In genomic region chr10:69515699-69516547, GRCh38 we compare ENCODE assay signal across 8 cellular contexts. TPM values are rescaled to one million over a fixed set of nuclear protein-coding genes. Genes with fewer than 3 reads are reported as not detected.
DNase-seq lines count a peak whose midpoint lies in the region; ATAC-seq and TF ChIP-seq lines count a peak whose summit lies in the region.

No MANE protein-coding gene starts in this region.

- H3K36me3 ChIP-seq in gastrocnemius medialis: no peaks in the 10 kb centered on the region

- no peaks in the 10 kb centered on the region for H3K9me3 Mint-ChIP-seq in activated naive CD8-positive, alpha-beta T cell treated with anti-CD3 and anti-CD28 coated beads for 36 hours

- H3K4me1 Mint-ChIP-seq in activated naive CD8-positive, alpha-beta T cell treated with anti-CD3 and anti-CD28 coated beads for 36 hours: peaks cover 2% of the 10 kb centered on the region

- H3K4me3 ChIP-seq in AG10803 (ENCODE audit: low read length): no peak overlapping the region
- H3K4me3 ChIP-seq in gastrocnemius medialis: no peak overlapping the region

- H3K27me3 ChIP-seq in gastrocnemius medialis: no peaks in the 10 kb centered on the region

- H3K4me3 Mint-ChIP-seq in activated naive CD8-positive, alpha-beta T cell treated with anti-CD3 and anti-CD28 coated beads for 36 hours: no peak overlapping the region

- in situ Hi-C loops in gastrocnemius medialis (cut with MboI; ENCODE audit: low sequenced_read_pairs in 4 of 4): loop anchor here (5.0 to 25.0 kb wide), 3 partner anchors 116 to 279 kb away; partner anchors contain the start of gene FAM241B (in 3 of the 4)

- peak; percentile 89 for TF ChIP-seq CTCF in AG10803 (conservative IDR thresholded peaks at IDR 0.05; ENCODE audit: low read length)
- TF ChIP-seq CTCF in gastrocnemius medialis (IDR thresholded peaks at IDR 0.05 in 4 of 5, conservative IDR thresholded peaks at IDR 0.05 in 1 of 5): peak; percentile 9 to 63 (median 48)

- intact Hi-C loops in left cardiac atrium (cut with DNase I): loop anchor here (1.0 to 5.0 kb wide), 2 partner anchors 121 to 123 kb away; no protein-coding TSS in a partner anchor
- intact Hi-C loops in gastrocnemius medialis (cut with DNase I; ENCODE audit: low total_unique reads): loop anchor here (2.0 kb wide), 1 partner anchor 123 kb away; no protein-coding TSS in a partner anchor

- no peaks in the 10 kb centered on the region for H3K36me3 Mint-ChIP-seq in activated naive CD8-positive, alpha-beta T cell treated with anti-CD3 and anti-CD28 coated beads for 36 hours

- H3K27ac Mint-ChIP-seq in activated naive CD8-positive, alpha-beta T cell treated with anti-CD3 and anti-CD28 coated beads for 36 hours: no peak overlapping the region

- ATAC-seq in GM19467 (IDR thresholded peaks at IDR 0.05; ENCODE audit: unreplicated experiment) (peak; percentile 61), left cardiac atrium (peak; percentile 85 to 90), gastrocnemius medialis (peak in 1 of 2 donors; percentile 58), HG02571 (IDR thresholded peaks at IDR 0.05; ENCODE audit: unreplicated experiment) (no peak)

- no peaks in the 10 kb centered on the region for H3K9me3 ChIP-seq in gastrocnemius medialis

- peak; percentile 58 for DNase-seq in AG10803 (ENCODE audit: low read depth)
- DNase-seq in MV-4-11 (lab: John Stamatoyannopoulos, UW): peak; percentile 65
- peak; percentile 68 for DNase-seq in T follicular helper cell (ENCODE audit: low read depth)
- peak; percentile 72 for DNase-seq in activated naive CD8-positive, alpha-beta T cell treated with anti-CD3 and anti-CD28 coated beads for 36 hours
- peak; percentile 74 for DNase-seq in left cardiac atrium
- no peak for DNase-seq in gastrocnemius medialis

- TF ChIP-seq POLR2A in gastrocnemius medialis (IDR thresholded peaks at IDR 0.05): no peak

- no peaks in the 10 kb centered on the region for H3K4me1 ChIP-seq in gastrocnemius medialis

- no peak overlapping the region for H3K27ac ChIP-seq in gastrocnemius medialis

- H3K27me3 Mint-ChIP-seq in activated naive CD8-positive, alpha-beta T cell treated with anti-CD3 and anti-CD28 coated beads for 36 hours: peaks cover 14% of the 10 kb centered on the region

RNA-seq across cellular contexts. Expression of gene NEUROG3, which starts 57.3 kb away (rescaled TPM):
- total RNA-seq in activated naive CD8-positive, alpha-beta T cell treated with anti-CD3 and anti-CD28 coated beads for 36 hours: under 1 TPM; 0.20 to 0.21 TPM
- total RNA-seq in left cardiac atrium (under 1 TPM in 1 of 2 donors, not detected in 1; 0.27 TPM), gastrocnemius medialis (not detected)

Comparison
In these comparisons a context has a peak if more than half of its experiments do, and no peak if none do; other contexts are left out.
1. DNase-seq: peak in AG10803 (single experiment), MV-4-11 (single experiment), T follicular helper cell (single experiment), activated naive CD8-positive, alpha-beta T cell treated with anti-CD3 and anti-CD28 coated beads for 36 hours (single experiment) and left cardiac atrium (single experiment); none in gastrocnemius medialis (0 of 2).